In genomic region chr9:83219924-83220438, GRCh38 we compare ENCODE assay signal across 8 cellular contexts.
DNase-seq lines count a peak whose midpoint lies in the region; ATAC-seq and TF ChIP-seq lines count a peak whose summit lies in the region.

No MANE protein-coding gene starts in this region.

- intact Hi-C loops in Right ventricle myocardium superior (cut with DNase I) = loop anchor here (5.0 kb wide), 2 partner anchors 112 to 317 kb away; partner anchors contain the start of gene FRMD3

- peak overlapping the region; percentile 72; the same call in 1 of the 2 replicates for H3K9ac ChIP-seq in ES-I3 (ENCODE audit: low read depth, low read length)

- H3K4me3 Mint-ChIP-seq in T-cell (peak overlapping the region in 2 of 3 donors; percentile 62 to 77), progenitor cell of endocrine pancreas (ENCODE audit: low read depth) (peak overlapping the region; percentile 93)

- H3K36me3 ChIP-seq in ES-I3 (ENCODE audit: insufficient read depth, low read length) = no peaks in the 10 kb centered on the region

- CTCF ChIA-PET in T-cell (lab: Charles Lee) = interaction anchor here (0.5 to 0.6 kb wide), 2 partner anchors 411 to 701 kb away, joined by 3 to 4 read pairs; partner anchors contain the start of gene KIF27 (in 1 of the 2)

- no peak overlapping the region for H3K27ac Mint-ChIP-seq in T-cell
- peak overlapping the region; percentile 96 for H3K27ac Mint-ChIP-seq in progenitor cell of endocrine pancreas

- ATAC-seq in T-cell (replicated peaks in 1 of 4) (no peak), Right ventricle myocardium superior (ENCODE audit: poor library complexity) (peak; percentile 9), GM18511 (IDR thresholded peaks at IDR 0.05; ENCODE audit: unreplicated experiment) (no peak)

- peaks cover 26 to 35% of the 10 kb centered on the region in 2 donors for H3K27me3 Mint-ChIP-seq in T-cell
- no peaks in the 10 kb centered on the region for H3K27me3 Mint-ChIP-seq in progenitor cell of endocrine pancreas

- H3K36me3 Mint-ChIP-seq in T-cell (no peaks in the 10 kb centered on the region), progenitor cell of endocrine pancreas (ENCODE audit: insufficient read depth) (peaks cover 8% of the 10 kb centered on the region)

- DNase-seq in T-cell = no peak
- no peak for DNase-seq in Right ventricle myocardium superior
- DNase-seq in progenitor cell of endocrine pancreas (ENCODE audit: low spot score, unreplicated experiment) = no peak
- no peak for DNase-seq in pons (ENCODE audit: low spot score)
- DNase-seq in AG08395 (ENCODE audit: low spot score) = no peak
- no peak for DNase-seq in activated CD4-positive, alpha-beta T cell treated with anti-CD3 and anti-CD28 coated beads, Interleukin-2, amount 50 U/mL, for 4 hours

- H3K4me1 ChIP-seq in ES-I3 (ENCODE audit: insufficient read depth, low read length) = peaks cover 5% of the 10 kb centered on the region; the same call in 1 of the 2 replicates

- H3K9me3 Mint-ChIP-seq in T-cell = peaks cover 0 to 9% (median 0%) of the 10 kb centered on the region in 3 donors
- peaks cover 12% of the 10 kb centered on the region for H3K9me3 Mint-ChIP-seq in progenitor cell of endocrine pancreas (ENCODE audit: low read depth)

- H3K4me1 Mint-ChIP-seq in T-cell (peaks cover 4 to 9% (median 5%) of the 10 kb centered on the region in 3 donors), progenitor cell of endocrine pancreas (ENCODE audit: low read depth) (peaks cover 30% of the 10 kb centered on the region)

- H3K9me3 ChIP-seq in ES-I3 (ENCODE audit: control insufficient read depth, insufficient read depth, low read length) = peaks cover 5% of the 10 kb centered on the region; the same call in 1 of the 2 replicates

- TF ChIP-seq CTCF in progenitor cell of endocrine pancreas (IDR thresholded peaks at IDR 0.05; ENCODE audit: unreplicated experiment) = no peak

- POLR2A ChIA-PET in T-cell (lab: Charles Lee) = interaction anchor here in 1 of 2 donors (0.6 kb wide), 1 partner anchor 376 kb away, joined by 3 read pairs; no protein-coding TSS in a partner anchor
